In genomic region chr5:157482702-157483101, GRCh38 we compare ENCODE assay signal across 9 cellular contexts. TPM values are rescaled to one million over a fixed set of nuclear protein-coding genes. Genes with fewer than 3 reads are reported as not detected.
DNase-seq lines count a peak whose midpoint lies in the region; ATAC-seq and TF ChIP-seq lines count a peak whose summit lies in the region.
"Not testable (repeated sequence)": the region's sequence is repeated elsewhere in the genome, so short reads cannot be mapped to it uniquely, and the experiment has no call there.
"Had no signal": no experiment of that assay in that cellular context is flagged by ENCODE, and none has a peak within 500 bp of the region (broad histone marks: within the 10 kb centered on the region; RNA-seq: fewer than 3 reads in every experiment).

No MANE protein-coding gene starts in this region.

- not testable (repeated sequence) for DNase-seq in activated B cell treated with CpG ODN at 0.5 μM for 24 hours; activated T-helper 1 cell treated with anti-CD3 and anti-CD28 coated beads, Interleukin-12 subunit alpha, Interleukin-12 subunit beta, Interleukin-2, Interleukin-4 antibody, amounts not matched to agents 30 ng/mL and 10 ng/mL and 1 ng/mL, durations not matched to agents 14 hours and 24 hours and 36 hours (ENCODE audit: low spot score); activated naive CD8-positive, alpha-beta T cell treated with anti-CD3 and anti-CD28 coated beads, Interleukin-2, amount 10 ng/mL, durations not matched to agents 7 days and 5 days; memory B cell (ENCODE audit: low spot score in 2 of 2); stimulated activated naive B cell treated with anti-CD40 and anti-IgM and Interleukin-4, amounts not matched to agents 10 μg/mL and 1 μg/mL and 100 μg/mL, for 72 hours

- H3K9me3 ChIP-seq in HEK293 (ENCODE audit: control insufficient read depth, insufficient read depth, low read depth, low read length): not testable (repeated sequence)

- CTCF ChIA-PET in HEK293 (lab: Yijun Ruan, JAX); activated B cell treated with CpG ODN at 0.5 μM for 24 hours (lab: Charles Lee): not testable (repeated sequence)

- not testable (repeated sequence) for H3K4me3 Mint-ChIP-seq in activated B cell treated with CpG ODN at 0.5 μM for 24 hours; activated T-helper 1 cell treated with anti-CD3 and anti-CD28 coated beads, Interleukin-12 subunit alpha, Interleukin-12 subunit beta, Interleukin-2, Interleukin-4 antibody, amounts not matched to agents 30 ng/mL and 10 ng/mL and 1 ng/mL, durations not matched to agents 14 hours and 24 hours and 36 hours; activated naive CD8-positive, alpha-beta T cell treated with anti-CD3 and anti-CD28 coated beads, Interleukin-2, amount 10 ng/mL, durations not matched to agents 7 days and 5 days; memory B cell; stimulated activated naive B cell treated with anti-CD40 and anti-IgM and Interleukin-4, amounts not matched to agents 10 μg/mL and 1 μg/mL and 100 μg/mL, for 72 hours

- H3K4me3 ChIP-seq in HEK293 (ENCODE audit: low read depth, low read length): not testable (repeated sequence)

- H3K36me3 ChIP-seq in HEK293 (ENCODE audit: control insufficient read depth in 2 of 2, insufficient read depth in 1 of 2, low read length in 2 of 2): not testable (repeated sequence)

- H3K4me1 ChIP-seq in HEK293 (ENCODE audit: control insufficient read depth, insufficient read depth, low read length): not testable (repeated sequence)

- H3K27ac Mint-ChIP-seq in activated B cell treated with CpG ODN at 0.5 μM for 24 hours (peak overlapping the region; percentile 95), memory B cell (peak overlapping the region; percentile 97)
- peak overlapping the region; percentile 58 for H3K27ac Mint-ChIP-seq in activated T-helper 1 cell treated with anti-CD3 and anti-CD28 coated beads, Interleukin-12 subunit alpha, Interleukin-12 subunit beta, Interleukin-2, Interleukin-4 antibody, amounts not matched to agents 30 ng/mL and 10 ng/mL and 1 ng/mL, durations not matched to agents 14 hours and 24 hours and 36 hours
- peak overlapping the region; percentile 13 for H3K27ac Mint-ChIP-seq in activated naive CD8-positive, alpha-beta T cell treated with anti-CD3 and anti-CD28 coated beads, Interleukin-2, amount 10 ng/mL, durations not matched to agents 7 days and 5 days
- peak overlapping the region; percentile 60 for H3K27ac Mint-ChIP-seq in stimulated activated naive B cell treated with anti-CD40 and anti-IgM and Interleukin-4, amounts not matched to agents 10 μg/mL and 1 μg/mL and 100 μg/mL, for 72 hours

- not testable (repeated sequence) for ATAC-seq in activated B cell treated with CpG ODN at 0.5 μM for 24 hours (ENCODE audit: low read depth); activated naive CD8-positive, alpha-beta T cell treated with anti-CD3 and anti-CD28 coated beads, Interleukin-2, amount 10 ng/mL, durations not matched to agents 7 days and 5 days (ENCODE audit: low read depth); memory B cell (ENCODE audit: low read depth); stimulated activated naive B cell treated with anti-CD40 and anti-IgM and Interleukin-4, amounts not matched to agents 10 μg/mL and 1 μg/mL and 100 μg/mL, for 72 hours (replicated peaks)

- H3K27me3 Mint-ChIP-seq in activated B cell treated with CpG ODN at 0.5 μM for 24 hours; activated T-helper 1 cell treated with anti-CD3 and anti-CD28 coated beads, Interleukin-12 subunit alpha, Interleukin-12 subunit beta, Interleukin-2, Interleukin-4 antibody, amounts not matched to agents 30 ng/mL and 10 ng/mL and 1 ng/mL, durations not matched to agents 14 hours and 24 hours and 36 hours (ENCODE audit: insufficient read depth); activated naive CD8-positive, alpha-beta T cell treated with anti-CD3 and anti-CD28 coated beads, Interleukin-2, amount 10 ng/mL, durations not matched to agents 7 days and 5 days; memory B cell; stimulated activated naive B cell treated with anti-CD40 and anti-IgM and Interleukin-4, amounts not matched to agents 10 μg/mL and 1 μg/mL and 100 μg/mL, for 72 hours: not testable (repeated sequence)

- H3K27ac ChIP-seq in HEK293 (ENCODE audit: extremely low read depth, low read depth, low read length): not testable (repeated sequence)

- not testable (repeated sequence) for TF ChIP-seq CTCF in HEK293 (tag by site-specific recombination; IDR thresholded peaks at IDR 0.05); activated B cell treated with CpG ODN at 0.5 μM for 24 hours (IDR thresholded peaks at IDR 0.05)

- H3K4me1 Mint-ChIP-seq in activated B cell treated with CpG ODN at 0.5 μM for 24 hours (peaks cover 96% of the 10 kb centered on the region), memory B cell (peaks cover 62% of the 10 kb centered on the region)
- H3K4me1 Mint-ChIP-seq in activated T-helper 1 cell treated with anti-CD3 and anti-CD28 coated beads, Interleukin-12 subunit alpha, Interleukin-12 subunit beta, Interleukin-2, Interleukin-4 antibody, amounts not matched to agents 30 ng/mL and 10 ng/mL and 1 ng/mL, durations not matched to agents 14 hours and 24 hours and 36 hours (ENCODE audit: low read depth): peaks cover 90% of the 10 kb centered on the region
- peaks cover 33% of the 10 kb centered on the region for H3K4me1 Mint-ChIP-seq in activated naive CD8-positive, alpha-beta T cell treated with anti-CD3 and anti-CD28 coated beads, Interleukin-2, amount 10 ng/mL, durations not matched to agents 7 days and 5 days
- peaks cover 68 to 87% of the 10 kb centered on the region in 2 donors for H3K4me1 Mint-ChIP-seq in stimulated activated naive B cell treated with anti-CD40 and anti-IgM and Interleukin-4, amounts not matched to agents 10 μg/mL and 1 μg/mL and 100 μg/mL, for 72 hours

- H3K36me3 Mint-ChIP-seq in activated B cell treated with CpG ODN at 0.5 μM for 24 hours (ENCODE audit: low read depth) (peaks cover 94% of the 10 kb centered on the region), memory B cell (peaks cover 51% of the 10 kb centered on the region)
- peaks cover 81% of the 10 kb centered on the region for H3K36me3 Mint-ChIP-seq in activated T-helper 1 cell treated with anti-CD3 and anti-CD28 coated beads, Interleukin-12 subunit alpha, Interleukin-12 subunit beta, Interleukin-2, Interleukin-4 antibody, amounts not matched to agents 30 ng/mL and 10 ng/mL and 1 ng/mL, durations not matched to agents 14 hours and 24 hours and 36 hours (ENCODE audit: low read depth)
- peaks cover 38% of the 10 kb centered on the region for H3K36me3 Mint-ChIP-seq in activated naive CD8-positive, alpha-beta T cell treated with anti-CD3 and anti-CD28 coated beads, Interleukin-2, amount 10 ng/mL, durations not matched to agents 7 days and 5 days
- H3K36me3 Mint-ChIP-seq in stimulated activated naive B cell treated with anti-CD40 and anti-IgM and Interleukin-4, amounts not matched to agents 10 μg/mL and 1 μg/mL and 100 μg/mL, for 72 hours: peaks cover 33 to 60% of the 10 kb centered on the region in 2 donors

- intact Hi-C loops in activated B cell treated with CpG ODN at 0.5 μM for 24 hours (cut with micrococcal nuclease); activated T-helper 1 cell treated with anti-CD3 and anti-CD28 coated beads, Interleukin-12 subunit alpha, Interleukin-12 subunit beta, Interleukin-2, Interleukin-4 antibody, amounts not matched to agents 30 ng/mL and 10 ng/mL and 1 ng/mL, durations not matched to agents 14 hours and 24 hours and 36 hours (cut with micrococcal nuclease): not testable (repeated sequence)

- POLR2A ChIA-PET in HEK293 (lab: Yijun Ruan, JAX); activated naive CD8-positive, alpha-beta T cell treated with anti-CD3 and anti-CD28 coated beads, Interleukin-2, amount 10 ng/mL, durations not matched to agents 7 days and 5 days (lab: Charles Lee): not testable (repeated sequence)
- POLR2A ChIA-PET in activated B cell treated with CpG ODN at 0.5 μM for 24 hours (lab: Charles Lee): interaction anchor here (0.8 kb wide), 1 partner anchor 186 kb away, joined by 6 read pairs; no protein-coding TSS in a partner anchor

- H3K9me3 Mint-ChIP-seq in activated B cell treated with CpG ODN at 0.5 μM for 24 hours; activated T-helper 1 cell treated with anti-CD3 and anti-CD28 coated beads, Interleukin-12 subunit alpha, Interleukin-12 subunit beta, Interleukin-2, Interleukin-4 antibody, amounts not matched to agents 30 ng/mL and 10 ng/mL and 1 ng/mL, durations not matched to agents 14 hours and 24 hours and 36 hours; activated naive CD8-positive, alpha-beta T cell treated with anti-CD3 and anti-CD28 coated beads, Interleukin-2, amount 10 ng/mL, durations not matched to agents 7 days and 5 days; memory B cell; stimulated activated naive B cell treated with anti-CD40 and anti-IgM and Interleukin-4, amounts not matched to agents 10 μg/mL and 1 μg/mL and 100 μg/mL, for 72 hours: not testable (repeated sequence)

TF ChIP-seq in HEK293, 187 proteins besides CTCF, POLR2A, EP300 and RAD21 (continues in another document):
- peak; percentile 92 for TF ChIP-seq ZNF146 (tag by site-specific recombination; IDR thresholded peaks at IDR 0.05)

RNA-seq across cellular contexts. Expression of gene NIPAL4, which starts 22.7 kb away (rescaled TPM):
- 2.7 and 2.8 TPM in 2 replicates for total RNA-seq in activated B cell treated with CpG ODN at 0.5 μM for 24 hours
- total RNA-seq in activated T-helper 1 cell treated with anti-CD3 and anti-CD28 coated beads, Interleukin-12 subunit alpha, Interleukin-12 subunit beta, Interleukin-2, Interleukin-4 antibody, amounts not matched to agents 30 ng/mL and 10 ng/mL and 1 ng/mL, durations not matched to agents 14 hours and 24 hours and 36 hours: 2.2 and 2.3 TPM in 2 replicates
- total RNA-seq in activated naive CD8-positive, alpha-beta T cell treated with anti-CD3 and anti-CD28 coated beads, Interleukin-2, amount 10 ng/mL, durations not matched to agents 7 days and 5 days: not detected
- total RNA-seq: CD4-positive, alpha-beta memory T cell; H4; H9 had no signal

Comparison
In these comparisons a context has a peak if more than half of its experiments do, and no peak if none do; other contexts are left out.
1. H3K27ac Mint-ChIP-seq: peak in every context shown above with its lines; median percentile 97 in memory B cell; 95 in activated B cell treated with CpG ODN at 0.5 μM for 24 hours; 60 in stimulated activated naive B cell treated with anti-CD40 and anti-IgM and Interleukin-4, amounts not matched to agents 10 μg/mL and 1 μg/mL and 100 μg/mL, for 72 hours; 58 in activated T-helper 1 cell treated with anti-CD3 and anti-CD28 coated beads, Interleukin-12 subunit alpha, Interleukin-12 subunit beta, Interleukin-2, Interleukin-4 antibody, amounts not matched to agents 30 ng/mL and 10 ng/mL and 1 ng/mL, durations not matched to agents 14 hours and 24 hours and 36 hours; 13 in activated naive CD8-positive, alpha-beta T cell treated with anti-CD3 and anti-CD28 coated beads, Interleukin-2, amount 10 ng/mL, durations not matched to agents 7 days and 5 days.